Comparison of ENCODE assay signal across 8 cellular contexts in the genomic region with DNA sequence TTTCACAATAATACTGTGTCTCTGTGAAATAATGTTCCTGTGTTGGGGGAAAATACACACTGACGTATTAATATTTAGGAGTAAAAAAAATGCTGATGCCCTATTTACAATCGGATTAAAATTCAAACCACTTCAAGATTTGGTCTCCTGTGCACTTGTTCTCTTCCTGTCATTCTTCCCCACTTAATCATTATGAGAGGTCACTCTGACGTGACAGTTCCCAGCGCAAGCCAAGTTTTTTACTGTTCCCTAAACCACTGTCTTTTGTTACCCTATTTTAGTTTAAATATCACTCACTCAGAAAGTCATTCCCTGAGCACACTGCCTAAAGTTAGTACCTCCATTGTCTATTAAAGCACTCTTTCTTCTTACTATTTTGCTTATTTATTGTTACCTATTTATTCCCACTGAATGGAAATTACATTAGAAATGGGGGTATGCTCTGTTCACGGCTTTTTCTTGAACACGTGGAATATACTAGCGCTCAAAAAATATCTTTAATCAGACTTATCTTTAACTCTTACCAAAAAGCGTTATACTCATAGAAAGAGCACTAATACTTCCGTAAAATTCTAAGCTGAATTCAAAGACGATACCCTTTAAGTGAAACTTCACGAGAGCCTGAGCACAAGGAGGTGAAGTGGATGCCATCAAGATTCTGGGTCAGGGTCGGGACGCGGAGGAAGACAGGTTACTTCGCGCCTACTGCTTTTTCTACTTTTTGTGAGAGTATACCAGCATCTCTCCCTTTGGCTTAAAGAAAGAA. TPM values are rescaled to one million over a fixed set of nuclear protein-coding genes. Genes with fewer than 3 reads are reported as not detected.
DNase-seq lines count a peak whose midpoint lies in the region; ATAC-seq, FAIRE-seq and TF ChIP-seq lines count a peak whose summit lies in the region.

No MANE protein-coding gene starts in this region.

- H2AFZ ChIP-seq in GM12878 (ENCODE audit: control insufficient read depth, low read depth, low read length): peak overlapping the region; percentile 74

- intact Hi-C loops in GM12878 (cut with micrococcal nuclease; ENCODE audit: unreplicated experiment): loop anchor here (2.0 kb wide), 1 partner anchor 55 kb away; a partner anchor contains a TSS

- ATAC-seq in GM18870 (IDR thresholded peaks at IDR 0.05; ENCODE audit: unreplicated experiment): peak; percentile 33
- peak; percentile 25 for ATAC-seq in HG03097 (IDR thresholded peaks at IDR 0.05; ENCODE audit: low FRiP score, unreplicated experiment)
- peak; percentile 46 for ATAC-seq in GM12878

- TF ChIP-seq RAD21 in GM12878 (IDR thresholded peaks at IDR 0.05; ENCODE audit: insufficient read depth, low read depth, low read length): no peak

- DNase-seq in BJ (ENCODE audit: low read depth) (no peak), NCI-H69 (lab: John Stamatoyannopoulos, UW) (peak; percentile 85), GM12878 (ENCODE audit: low read depth, low spot score) (no peak), kidney tubule cell (ENCODE audit: low spot score) (peak; percentile 73), substantia nigra (lab: John Stamatoyannopoulos, UW) (peak in 1 of 49 donors; percentile 23), NCI-H187 treated with DMSO at 0.1 percent for 48 hours (lab: John Stamatoyannopoulos, UW) (no peak)

- H3K4me2 ChIP-seq in GM12878 (ENCODE audit: control insufficient read depth, insufficient read depth): peak overlapping the region; percentile 77

- no peak for FAIRE-seq in GM12878 (lab: Jason Lieb, UNC)

- no peaks in the 10 kb centered on the region for H3K9me3 ChIP-seq in GM12878 (replicated peaks; ENCODE audit: control insufficient read depth, insufficient read depth, low read length)

- SMC1A ChIA-PET in GM12878 (lab: Charles Lee; ENCODE audit: uncharacterized antibody, unreplicated experiment): interaction anchor here (0.6 to 4.8 kb wide), 5 partner anchors 9 to 269 kb away, joined by 3 to 35 read pairs (median 4); a partner anchor contains a TSS

- in situ Hi-C loops in GM12878 (cut with MboI): no loop called here

- H3K27me3 ChIP-seq in BJ (ENCODE audit: control insufficient read depth, insufficient read depth, low read length) (no peaks in the 10 kb centered on the region), GM12878 (replicated peaks in 1 of 2; ENCODE audit: control insufficient read depth in 2 of 2, insufficient read depth in 2 of 2, low read length in 1 of 2) (no peaks in the 10 kb centered on the region)

- RAD21 ChIA-PET in GM12878 (lab: Charles Lee; ENCODE audit: unreplicated experiment): interaction anchor here (0.9 to 2.7 kb wide), 2 partner anchors 54 to 56 kb away, joined by 4 to 17 read pairs; a partner anchor contains a TSS

- H3K27ac ChIP-seq in GM12878 (ENCODE audit: control insufficient read depth, insufficient read depth): peak overlapping the region; percentile 81
- peak overlapping the region; percentile 74 for H3K27ac ChIP-seq in substantia nigra (ENCODE audit: low read depth, low read length, poor library complexity, severe bottlenecking)

- CTCF ChIA-PET in BJ (lab: Yijun Ruan, JAX) (interaction anchor here (0.8 to 1.0 kb wide), 2 partner anchors 20 to 136 kb away, joined by 3 to 4 read pairs; no protein-coding TSS in a partner anchor), GM12878 (lab: Yijun Ruan, JAX) (no interaction called here)

- TF ChIP-seq CTCF in BJ (IDR thresholded peaks at IDR 0.05; ENCODE audit: insufficient read depth, low read depth, low read length) (no peak), GM12878 (IDR thresholded peaks at IDR 0.05 in 2 of 3, conservative IDR thresholded peaks at IDR 0.05 in 1 of 3; ENCODE audit: control insufficient read depth in 2 of 3, extremely low read depth in 1 of 3, insufficient read depth in 1 of 3, low read depth in 3 of 3, low read length in 3 of 3) (no peak)

- TSS peak; percentile 96 for BruUV-seq in GM12878 (replicated peaks; lab: Mats Ljungman, UMichigan)

- H3K4me3 ChIP-seq in BJ (ENCODE audit: low read depth, low read length): peak overlapping the region; percentile 90
- peak overlapping the region; percentile 75 for H3K4me3 ChIP-seq in GM12878

- peaks cover under 1% of the 10 kb centered on the region; the same call in 1 of the 2 replicates for H3K4me1 ChIP-seq in GM12878 (ENCODE audit: control insufficient read depth, insufficient read depth, low read length)

- no peak for TF ChIP-seq POLR2A in GM12878 (IDR thresholded peaks at IDR 0.05; ENCODE audit: low read depth, low read length)

- peak overlapping the region; percentile 100 for H3K9ac ChIP-seq in GM12878 (ENCODE audit: control insufficient read depth, insufficient read depth, low read length)

- peaks cover 43% of the 10 kb centered on the region for H3K79me2 ChIP-seq in GM12878 (ENCODE audit: control insufficient read depth, insufficient read depth, low read length)

- H3K36me3 ChIP-seq in BJ (ENCODE audit: control insufficient read depth, insufficient read depth, low read length): no peaks in the 10 kb centered on the region
- H3K36me3 ChIP-seq in GM12878 (ENCODE audit: control insufficient read depth in 2 of 2, insufficient read depth in 2 of 2, low read length in 1 of 2): no peaks in the 10 kb centered on the region; a peak in 1 of 4 replicates

- no peaks in the 10 kb centered on the region for H4K20me1 ChIP-seq in GM12878 (ENCODE audit: control insufficient read depth, insufficient read depth)

- WGBS in GM12878 (ENCODE audit: insufficient coverage, insufficient replicate concordance, low lambda C conversion rate, missing lambda C conversion rate): 1% methylated on average over 16 of the region's 16 CpGs

- TF ChIP-seq EP300 in GM12878 (IDR thresholded peaks at IDR 0.05; ENCODE audit: borderline replicate concordance in 1 of 2, control insufficient read depth in 1 of 2, low read depth in 2 of 2, low read length in 2 of 2): no peak

- POLR2A ChIA-PET in BJ (lab: Charles Lee) (interaction anchor here (0.6 to 1.1 kb wide), 3 partner anchors 17 to 54 kb away, joined by 3 to 4 read pairs (median 3); a partner anchor contains a TSS), GM12878 (lab: Charles Lee) (interaction anchor here (0.6 to 3.5 kb wide), 5 partner anchors 17 to 697 kb away, joined by 3 to 20 read pairs (median 3); a partner anchor contains a TSS)

RNA-seq across cellular contexts. Expression of a gene that starts 0.7 kb away (rescaled TPM):
- polyA plus RNA-seq in BJ (2011; rRNA removed): 129 and 210 TPM in 2 replicates
- 34.9 and 51.1 TPM in 2 replicates for polyA minus RNA-seq in BJ (2011; rRNA and poly(A)+ RNA removed)
- total RNA-seq in GM12878 (2013; cell fraction: nucleolus; rRNA removed): 129 and 132 TPM in 2 replicates
- total RNA-seq in GM12878 (2014; rRNA removed): 148 and 181 TPM in 2 replicates
- 142 and 144 TPM in 2 replicates for total RNA-seq in GM12878 (2014; rRNA removed; fragmentation: Illumina TruSeq; extraction: Trizol)
- 288 and 312 TPM in 2 replicates for total RNA-seq in GM12878 (2021)
- 218 TPM for polyA plus RNA-seq in GM12878 (2011; ENCODE audit: low read depth)
- polyA plus RNA-seq in GM12878 (2011; rRNA removed): 425 and 442 TPM in 2 replicates
- polyA plus RNA-seq in GM12878 (2011; cell fraction: cytosol; rRNA removed): 307 and 377 TPM in 2 replicates
- polyA plus RNA-seq in GM12878 (2011; cell fraction: nucleus; rRNA removed): 151 and 184 TPM in 2 replicates
- 156 and 217 TPM in 2 replicates for polyA plus RNA-seq in GM12878 (2012)
- 358 and 442 TPM in 2 replicates for polyA plus RNA-seq in GM12878 (2014; fragmentation: Illumina TruSeq; extraction: Trizol)
- 100 to 1,000 TPM; 813 to 936 TPM for polyA plus RNA-seq in GM12878 (2014; fragmentation: Nextera tagmentation; extraction: Ambion mirVana)
- polyA plus RNA-seq in GM12878 (2014; rRNA removed): 290 and 346 TPM in 2 replicates
- 100 to 1,000 TPM; 540 to 578 TPM for polyA plus RNA-seq in GM12878 (2016; fragmentation: Nextera tagmentation; extraction: Ambion mirVana)
- 195 and 312 TPM in 2 replicates for polyA minus RNA-seq in GM12878 (2011; rRNA and poly(A)+ RNA removed)
- 37.7 and 56.5 TPM in 2 replicates for polyA minus RNA-seq in GM12878 (2011; cell fraction: cytosol; rRNA and poly(A)+ RNA removed)
- 42.2 and 49.9 TPM in 2 replicates for polyA minus RNA-seq in GM12878 (2011; cell fraction: nucleus; rRNA and poly(A)+ RNA removed)

RNA-seq across cellular contexts. Expression of a gene that starts 44.0 kb away (rescaled TPM):
- 48.6 and 95.9 TPM in 2 replicates for polyA plus RNA-seq in BJ (2011; rRNA removed)
- 13.0 and 14.4 TPM in 2 replicates for polyA minus RNA-seq in BJ (2011; rRNA and poly(A)+ RNA removed)
- 42.5 and 44.1 TPM in 2 replicates for total RNA-seq in GM12878 (2013; cell fraction: nucleolus; rRNA removed)
- total RNA-seq in GM12878 (2014; rRNA removed): 31.9 and 35.8 TPM in 2 replicates
- total RNA-seq in GM12878 (2014; rRNA removed; fragmentation: Illumina TruSeq; extraction: Trizol): 25.7 and 26.0 TPM in 2 replicates
- 26.8 and 27.4 TPM in 2 replicates for total RNA-seq in GM12878 (2021)
- polyA plus RNA-seq in GM12878 (2011; ENCODE audit: low read depth): 21.2 TPM
- 54.5 and 85.9 TPM in 2 replicates for polyA plus RNA-seq in GM12878 (2011; rRNA removed)
- polyA plus RNA-seq in GM12878 (2011; cell fraction: cytosol; rRNA removed): 13.2 and 17.9 TPM in 2 replicates
- 16.1 and 16.5 TPM in 2 replicates for polyA plus RNA-seq in GM12878 (2011; cell fraction: nucleus; rRNA removed)
- 24.8 and 26.3 TPM in 2 replicates for polyA plus RNA-seq in GM12878 (2012)
- 43.7 and 59.4 TPM in 2 replicates for polyA plus RNA-seq in GM12878 (2014; fragmentation: Illumina TruSeq; extraction: Trizol)
- polyA plus RNA-seq in GM12878 (2014; fragmentation: Nextera tagmentation; extraction: Ambion mirVana): 10 to 100 TPM; 34.0 to 50.5 TPM
- polyA plus RNA-seq in GM12878 (2014; rRNA removed): 27.8 and 28.8 TPM in 2 replicates
- 10 to 100 TPM; 64.6 to 74.3 TPM for polyA plus RNA-seq in GM12878 (2016; fragmentation: Nextera tagmentation; extraction: Ambion mirVana)
- polyA minus RNA-seq in GM12878 (2011; rRNA and poly(A)+ RNA removed): 13.3 and 19.2 TPM in 2 replicates
- polyA minus RNA-seq in GM12878 (2011; cell fraction: cytosol; rRNA and poly(A)+ RNA removed): 4.9 and 8.5 TPM in 2 replicates
- 8.0 and 11.9 TPM in 2 replicates for polyA minus RNA-seq in GM12878 (2011; cell fraction: nucleus; rRNA and poly(A)+ RNA removed)

RNA-seq across cellular contexts. Expression of a gene that starts 54.4 kb away (rescaled TPM):
- polyA plus RNA-seq in BJ (2011; rRNA removed) (3.3 and 6.5 TPM in 2 replicates), GM12878 (2011; rRNA removed) (12.5 and 27.7 TPM in 2 replicates), GM12878 (2014; fragmentation: Illumina TruSeq; extraction: Trizol) (12.5 and 18.2 TPM in 2 replicates), GM12878 (2014; fragmentation: Nextera tagmentation; extraction: Ambion mirVana) (1 to 10 TPM; 5.2 to 5.8 TPM), GM12878 (2014; rRNA removed) (6.0 and 7.6 TPM in 2 replicates), GM12878 (2016; fragmentation: Nextera tagmentation; extraction: Ambion mirVana) (10 to 100 TPM; 18.4 to 18.9 TPM)
- 5.1 and 9.7 TPM in 2 replicates for polyA minus RNA-seq in BJ (2011; rRNA and poly(A)+ RNA removed)
- total RNA-seq in GM12878 (2013; cell fraction: nucleolus; rRNA removed): 79.2 and 92.6 TPM in 2 replicates
- total RNA-seq in GM12878 (2014; rRNA removed) (6.2 and 8.9 TPM in 2 replicates), GM12878 (2014; rRNA removed; fragmentation: Illumina TruSeq; extraction: Trizol) (13.7 and 13.9 TPM in 2 replicates), GM12878 (2021) (14.1 and 14.4 TPM in 2 replicates)
- 12.5 TPM for polyA plus RNA-seq in GM12878 (2011; ENCODE audit: low read depth)
- polyA plus RNA-seq in GM12878 (2011; cell fraction: cytosol; rRNA removed): 3.5 and 3.7 TPM in 2 replicates
- 21.8 and 25.4 TPM in 2 replicates for polyA plus RNA-seq in GM12878 (2011; cell fraction: nucleus; rRNA removed)
- polyA plus RNA-seq in GM12878 (2012): 10.4 and 12.2 TPM in 2 replicates
- polyA minus RNA-seq in GM12878 (2011; rRNA and poly(A)+ RNA removed): 14.0 and 22.9 TPM in 2 replicates
- 3.4 and 6.4 TPM in 2 replicates for polyA minus RNA-seq in GM12878 (2011; cell fraction: cytosol; rRNA and poly(A)+ RNA removed)
- 24.5 and 35.5 TPM in 2 replicates for polyA minus RNA-seq in GM12878 (2011; cell fraction: nucleus; rRNA and poly(A)+ RNA removed)

Comparison
In these comparisons a context has a peak if more than half of its experiments do, and no peak if none do; other contexts are left out.
1. DNase-seq: peak in NCI-H69 (single experiment) and kidney tubule cell (single experiment); none in BJ (single experiment), GM12878 (single experiment) and NCI-H187 treated with DMSO at 0.1 percent for 48 hours (single experiment).
2. Peak in every context shown above with its lines, with median percentiles within 50 percentile points of each other: ATAC-seq.